Comparison of ENCODE assay signal across 8 cellular contexts in the genomic region with DNA sequence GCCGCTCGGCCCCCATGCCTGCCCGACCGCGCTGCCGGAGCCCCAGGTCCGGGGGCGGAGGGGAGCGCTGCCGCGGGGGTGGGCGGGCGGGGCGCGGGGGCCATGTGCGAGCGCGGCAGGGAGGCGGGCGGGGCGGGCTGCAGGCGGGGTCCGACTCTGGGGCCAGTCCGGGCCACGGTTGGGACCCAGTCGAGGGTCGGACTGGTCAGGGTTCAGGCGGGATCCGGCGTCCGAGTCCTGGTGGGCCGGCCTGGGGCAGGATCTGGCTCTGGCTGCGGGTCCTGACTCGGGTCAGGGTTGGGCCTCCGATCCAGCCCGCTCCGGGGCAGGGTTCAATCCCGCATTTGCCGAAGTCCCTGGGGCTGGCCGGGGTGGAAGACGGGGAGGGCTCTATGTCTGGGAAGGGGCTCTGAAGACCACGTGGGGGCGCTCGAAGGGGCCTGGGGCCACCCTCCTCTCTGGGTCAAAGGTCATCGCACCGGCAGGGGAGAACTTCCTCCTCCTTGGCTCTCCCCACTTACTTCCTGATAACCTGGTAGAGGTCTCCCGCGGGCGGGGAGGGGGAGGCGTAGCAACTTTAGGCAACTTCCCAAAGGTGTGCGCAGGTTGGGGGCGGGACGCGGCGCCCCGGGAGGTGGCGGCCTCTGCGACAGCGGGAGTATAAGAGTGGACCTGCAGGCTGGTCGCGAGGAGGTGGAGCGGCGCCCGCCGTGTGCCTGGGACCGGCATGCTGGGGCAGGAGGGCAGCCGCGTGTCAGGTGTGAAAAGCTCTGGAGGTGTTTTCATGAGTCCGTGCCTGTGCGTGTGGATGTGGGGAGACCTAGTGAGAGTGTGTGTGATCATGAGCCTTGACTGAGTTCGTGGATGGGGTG. TPM values are rescaled to one million over a fixed set of nuclear protein-coding genes. Genes with fewer than 3 reads are reported as not detected.
DNase-seq lines count a peak whose midpoint lies in the region; ATAC-seq, FAIRE-seq and TF ChIP-seq lines count a peak whose summit lies in the region.

No MANE protein-coding gene starts in this region.

- no peak overlapping the region for H4K5ac ChIP-seq in mesendoderm (ENCODE audit: low read length)

- H3K4me3 Mint-ChIP-seq in activated CD4-positive, alpha-beta T cell treated with anti-CD3 and anti-CD28 coated beads, Interleukin-2, amount 10 ng/mL, durations not matched to agents 7 days and 5 days: peak overlapping the region; percentile 87

- ATAC-seq in HG02759 (IDR thresholded peaks at IDR 0.05; ENCODE audit: unreplicated experiment): peak; percentile 23

- TF ChIP-seq POLR2A in GM12892 (IDR thresholded peaks at IDR 0.05; ENCODE audit: low read depth, low read length): peak; percentile 58; the same call in 1 of the 2 replicates

- H3K27me3 Mint-ChIP-seq in activated CD4-positive, alpha-beta T cell treated with anti-CD3 and anti-CD28 coated beads, Interleukin-2, amount 10 ng/mL, durations not matched to agents 7 days and 5 days: peaks cover 5% of the 10 kb centered on the region

- peak overlapping the region; percentile 86 for H3K9ac ChIP-seq in mesendoderm (ENCODE audit: low read length)

- H4K8ac ChIP-seq in mesendoderm (ENCODE audit: low read depth, low read length): no peak overlapping the region

- peaks cover 39% of the 10 kb centered on the region for H3K4me1 Mint-ChIP-seq in activated CD4-positive, alpha-beta T cell treated with anti-CD3 and anti-CD28 coated beads, Interleukin-2, amount 10 ng/mL, durations not matched to agents 7 days and 5 days

- H2AK5ac ChIP-seq in mesendoderm (ENCODE audit: low read length): peak overlapping the region; percentile 95

- peak overlapping the region; percentile 81 for H3K27ac ChIP-seq in mesendoderm (ENCODE audit: low read depth, low read length)

- no peaks in the 10 kb centered on the region for H3K9me3 Mint-ChIP-seq in activated CD4-positive, alpha-beta T cell treated with anti-CD3 and anti-CD28 coated beads, Interleukin-2, amount 10 ng/mL, durations not matched to agents 7 days and 5 days

- DNase-seq in GM12892 (ENCODE audit: insufficient read length) (no peak), NCI-H460 (ENCODE audit: extremely low read depth, low read depth) (peak; percentile 48), ecto neural progenitor cell (ENCODE audit: low spot score) (peak; percentile 88), mesendoderm (peak; percentile 88), NCI-H128 (lab: John Stamatoyannopoulos, UW; ENCODE audit: unreplicated experiment) (no peak)
- peak; percentile 80 for DNase-seq in activated CD4-positive, alpha-beta T cell treated with anti-CD3 and anti-CD28 coated beads, Interleukin-2, amount 10 ng/mL, durations not matched to agents 7 days and 5 days
- DNase-seq in stimulated activated CD8-positive, alpha-beta memory T cell treated with anti-CD3 and anti-CD28 coated beads, Interleukin-2, amount 100 ng/mL, for 1 hour (ENCODE audit: low read depth in 2 of 2): peak; percentile 40 to 49

- peaks cover 9% of the 10 kb centered on the region for H3K79me1 ChIP-seq in mesendoderm (ENCODE audit: low read length)

- peak; percentile 87 for FAIRE-seq in GM12892 (lab: Jason Lieb, UNC)

- H3K23ac ChIP-seq in mesendoderm (ENCODE audit: low read length): peak overlapping the region; percentile 90

- H3K36me3 ChIP-seq in mesendoderm (ENCODE audit: control insufficient read depth, insufficient read depth, low read length): no peaks in the 10 kb centered on the region

- H3K4me1 ChIP-seq in mesendoderm (ENCODE audit: control insufficient read depth, low read depth, low read length): peaks cover 4% of the 10 kb centered on the region

- H2BK15ac ChIP-seq in mesendoderm (replicated peaks; ENCODE audit: low read depth): no peak overlapping the region

- no peaks in the 10 kb centered on the region for H3K27me3 ChIP-seq in mesendoderm (ENCODE audit: insufficient read depth, low read length, poor library complexity)

- CTCF ChIA-PET in activated CD4-positive, alpha-beta T cell treated with anti-CD3 and anti-CD28 coated beads, Interleukin-2, amount 10 ng/mL, durations not matched to agents 7 days and 5 days (lab: Charles Lee): interaction anchor here (0.5 to 5.8 kb wide), 11 partner anchors 11 to 361 kb away, joined by 3 to 92 read pairs (median 14); partner anchors contain the start of genes BAD, FERMT3, GPR137 and KCNK4

- WGBS in mesendoderm (ENCODE audit: extremely low coverage, insufficient coverage, low lambda C conversion rate): no CpG with 5 or more reads among the region's 71 CpGs

- H3K36me3 Mint-ChIP-seq in activated CD4-positive, alpha-beta T cell treated with anti-CD3 and anti-CD28 coated beads, Interleukin-2, amount 10 ng/mL, durations not matched to agents 7 days and 5 days (ENCODE audit: low read depth): peaks cover 11% of the 10 kb centered on the region

- H2BK5ac ChIP-seq in mesendoderm (ENCODE audit: low read length): peak overlapping the region; percentile 44

- peak overlapping the region; percentile 41 for H3K4ac ChIP-seq in mesendoderm (ENCODE audit: low read depth, low read length)

- peak overlapping the region; percentile 89 for H3K56ac ChIP-seq in mesendoderm (ENCODE audit: low read length)

- H3K79me2 ChIP-seq in mesendoderm (ENCODE audit: control insufficient read depth, insufficient read depth, low read length): peaks cover 7% of the 10 kb centered on the region

- peak overlapping the region; percentile 79 for H3K4me3 ChIP-seq in mesendoderm (ENCODE audit: low read length)

- no peak overlapping the region for H2BK120ac ChIP-seq in mesendoderm (ENCODE audit: low read depth, low read length)

- H3K4me2 ChIP-seq in mesendoderm (ENCODE audit: low read length): peak overlapping the region; percentile 64

- peak overlapping the region; percentile 86 for H3K18ac ChIP-seq in mesendoderm (ENCODE audit: low read length)

- peak overlapping the region; percentile 92 for H3K27ac Mint-ChIP-seq in activated CD4-positive, alpha-beta T cell treated with anti-CD3 and anti-CD28 coated beads, Interleukin-2, amount 10 ng/mL, durations not matched to agents 7 days and 5 days

- POLR2A ChIA-PET in activated CD4-positive, alpha-beta T cell treated with anti-CD3 and anti-CD28 coated beads, Interleukin-2, amount 10 ng/mL, durations not matched to agents 7 days and 5 days (lab: Charles Lee): no interaction called here

RNA-seq across cellular contexts. Expression of gene ESRRA, which starts 0.6 kb away (rescaled TPM):
- 8.9 TPM for polyA plus RNA-seq in GM12892 (2012; ENCODE audit: missing spikeins)
- total RNA-seq in NCI-H460 (2014; rRNA removed; shearing (Covaris generic)): 42.2 and 52.8 TPM in 2 replicates
- polyA plus RNA-seq in NCI-H460 (2014; cell fraction: nucleus; rRNA removed): 105 and 114 TPM in 2 replicates
- 10 to 100 TPM; 24.8 to 32.0 TPM for total RNA-seq in activated CD4-positive, alpha-beta T cell treated with anti-CD3 and anti-CD28 coated beads, Interleukin-2, amount 10 ng/mL, durations not matched to agents 7 days and 5 days
- polyA plus RNA-seq in mesendoderm (2013, experiment 1 of 2): 9.3 TPM
- polyA plus RNA-seq in mesendoderm (2013, experiment 2 of 2): 8.3 TPM

RNA-seq across cellular contexts. Expression of gene CATSPERZ, which starts 5.8 kb away (rescaled TPM):
- polyA plus RNA-seq in GM12892 (2012; ENCODE audit: missing spikeins): not detected
- 0.59 and 2.0 TPM in 2 replicates for total RNA-seq in NCI-H460 (2014; rRNA removed; shearing (Covaris generic))
- polyA plus RNA-seq in NCI-H460 (2014; cell fraction: nucleus; rRNA removed): 0.36 TPM in 1 of 2 replicates, not detected in the other
- total RNA-seq in activated CD4-positive, alpha-beta T cell treated with anti-CD3 and anti-CD28 coated beads, Interleukin-2, amount 10 ng/mL, durations not matched to agents 7 days and 5 days: not detected
- polyA plus RNA-seq in mesendoderm (2013, experiment 1 of 2): 0.11 TPM
- 0.13 TPM for polyA plus RNA-seq in mesendoderm (2013, experiment 2 of 2)

RNA-seq across cellular contexts. Expression of gene TRMT112, which starts 11.4 kb away (rescaled TPM):
- 253 TPM for polyA plus RNA-seq in GM12892 (2012; ENCODE audit: missing spikeins)
- 202 and 230 TPM in 2 replicates for total RNA-seq in NCI-H460 (2014; rRNA removed; shearing (Covaris generic))
- 450 and 481 TPM in 2 replicates for polyA plus RNA-seq in NCI-H460 (2014; cell fraction: nucleus; rRNA removed)
- 100 to 1,000 TPM; 160 to 171 TPM for total RNA-seq in activated CD4-positive, alpha-beta T cell treated with anti-CD3 and anti-CD28 coated beads, Interleukin-2, amount 10 ng/mL, durations not matched to agents 7 days and 5 days
- polyA plus RNA-seq in mesendoderm (2013, experiment 1 of 2): 524 TPM
- 540 TPM for polyA plus RNA-seq in mesendoderm (2013, experiment 2 of 2)

RNA-seq across cellular contexts. Expression of gene PRDX5, which starts 12.0 kb away (rescaled TPM):
- polyA plus RNA-seq in GM12892 (2012; ENCODE audit: missing spikeins): 226 TPM
- total RNA-seq in NCI-H460 (2014; rRNA removed; shearing (Covaris generic)): 205 and 210 TPM in 2 replicates
- polyA plus RNA-seq in NCI-H460 (2014; cell fraction: nucleus; rRNA removed): 183 and 203 TPM in 2 replicates
- 100 to 1,000 TPM in 1 of 2 experiments, 10 to 100 TPM in 1; 97.4 to 106 TPM for total RNA-seq in activated CD4-positive, alpha-beta T cell treated with anti-CD3 and anti-CD28 coated beads, Interleukin-2, amount 10 ng/mL, durations not matched to agents 7 days and 5 days
- 99.0 TPM for polyA plus RNA-seq in mesendoderm (2013, experiment 1 of 2)
- 97.3 TPM for polyA plus RNA-seq in mesendoderm (2013, experiment 2 of 2)

RNA-seq across cellular contexts. Expression of gene KCNK4, which starts 14.8 kb away (rescaled TPM):
- not detected for polyA plus RNA-seq in GM12892 (2012; ENCODE audit: missing spikeins)
- 0.10 TPM in 1 of 2 replicates, not detected in the other for total RNA-seq in NCI-H460 (2014; rRNA removed; shearing (Covaris generic))
- not detected in 2 replicates for polyA plus RNA-seq in NCI-H460 (2014; cell fraction: nucleus; rRNA removed)
- total RNA-seq in activated CD4-positive, alpha-beta T cell treated with anti-CD3 and anti-CD28 coated beads, Interleukin-2, amount 10 ng/mL, durations not matched to agents 7 days and 5 days: not detected
- not detected for polyA plus RNA-seq in mesendoderm (2013, experiment 1 of 2)
- 0.03 TPM for polyA plus RNA-seq in mesendoderm (2013, experiment 2 of 2)

Comparison
In these comparisons a context has a peak if more than half of its experiments do, and no peak if none do; other contexts are left out.
1. DNase-seq: peak in NCI-H460 (single experiment), activated CD4-positive, alpha-beta T cell treated with anti-CD3 and anti-CD28 coated beads, Interleukin-2, amount 10 ng/mL, durations not matched to agents 7 days and 5 days (single experiment), ecto neural progenitor cell (single experiment), mesendoderm (single experiment) and stimulated activated CD8-positive, alpha-beta memory T cell treated with anti-CD3 and anti-CD28 coated beads, Interleukin-2, amount 100 ng/mL, for 1 hour (2 of 2); none in GM12892 (single experiment) and NCI-H128 (single experiment).